Comparison of ENCODE assay signal across 15 cellular contexts in the genomic region with DNA sequence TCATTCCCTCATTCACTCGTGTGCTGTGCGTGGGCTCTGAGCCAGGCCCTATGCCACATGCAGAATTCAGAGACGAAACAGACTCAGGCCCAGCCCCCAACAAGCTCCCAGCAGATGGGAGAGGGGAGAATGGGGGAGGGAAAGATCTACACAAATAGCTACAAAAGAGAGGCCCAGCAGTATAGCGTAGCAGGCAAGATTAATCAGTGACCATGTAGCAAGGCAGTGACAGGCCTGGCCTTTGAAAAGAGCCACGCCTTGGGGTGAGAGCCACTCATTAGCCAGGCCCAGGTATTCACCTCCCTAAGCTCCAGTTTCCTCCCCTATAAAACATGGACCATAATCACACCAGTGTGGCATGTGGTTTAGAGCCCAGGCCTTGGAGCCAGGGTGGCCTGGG. TPM values are rescaled to one million over a fixed set of nuclear protein-coding genes. Genes with fewer than 3 reads are reported as not detected.
DNase-seq lines count a peak whose midpoint lies in the region; ATAC-seq and TF ChIP-seq lines count a peak whose summit lies in the region.
"Had no signal": no experiment of that assay in that cellular context is flagged by ENCODE, and none has a peak within 500 bp of the region (broad histone marks: within the 10 kb centered on the region; RNA-seq: fewer than 3 reads in every experiment).

No MANE protein-coding gene starts in this region.

- H3K79me1 ChIP-seq in trophoblast cell (ENCODE audit: low read length) = peaks cover 8% of the 10 kb centered on the region

- H3K4me3 Mint-ChIP-seq in glutamatergic neuron (ENCODE audit: unreplicated experiment) = no peak overlapping the region
- H3K4me3 Mint-ChIP-seq: activated CD8-positive, alpha-beta T cell treated with anti-CD3 and anti-CD28 coated beads, Interleukin-2, amount 10 ng/mL, durations not matched to agents 7 days and 5 days had no signal

- H3K27me3 Mint-ChIP-seq in glutamatergic neuron (ENCODE audit: unreplicated experiment) = peaks cover 3% of the 10 kb centered on the region

- H3K4me3 ChIP-seq in trophoblast cell (ENCODE audit: low read depth, low read length) (no peak overlapping the region), esophagus squamous epithelium (no peak overlapping the region)

- H3K18ac ChIP-seq in trophoblast cell (ENCODE audit: low read length) = no peak overlapping the region

- no peak overlapping the region for H3K9ac ChIP-seq in trophoblast cell (ENCODE audit: low read length)

- no CpG with 5 or more reads among the region's 5 CpGs for WGBS in trophoblast cell (ENCODE audit: extremely low coverage, insufficient coverage, insufficient read length)
- 52 to 56% methylated on average over 2 of the region's 5 CpGs for WGBS in esophagus squamous epithelium, 2 donors

- no peak overlapping the region for H2AFZ ChIP-seq in trophoblast cell (ENCODE audit: insufficient read depth, low read length, poor library complexity)

- H3K4me2 ChIP-seq in trophoblast cell (ENCODE audit: low read length) = no peak overlapping the region

- H3K23ac ChIP-seq in trophoblast cell (ENCODE audit: low read length) = no peak overlapping the region

- intact Hi-C loops in esophagus squamous epithelium (cut with DNase I) = loop anchor here (10.0 kb wide), 1 partner anchor 640 kb away; no protein-coding TSS in a partner anchor

- H3K9me3 ChIP-seq in trophoblast cell (ENCODE audit: insufficient read depth, low read depth, low read length) (no peaks in the 10 kb centered on the region), esophagus squamous epithelium (no peaks in the 10 kb centered on the region)

- no peak overlapping the region for H2BK12ac ChIP-seq in trophoblast cell (ENCODE audit: low read length)

- no peaks in the 10 kb centered on the region for H3K27me3 ChIP-seq in trophoblast cell (ENCODE audit: insufficient read depth, low read length)
- no peaks in the 10 kb centered on the region for H3K27me3 ChIP-seq in esophagus squamous epithelium

- H4K8ac ChIP-seq in trophoblast cell (ENCODE audit: low read depth, low read length) = no peak overlapping the region

- peak; percentile 14 for ATAC-seq in esophagus mucosa
- ATAC-seq: activated CD8-positive, alpha-beta T cell treated with anti-CD3 and anti-CD28 coated beads, Interleukin-2, amount 10 ng/mL, durations not matched to agents 7 days and 5 days had no signal

- DNase-seq in DMS53 treated with DMSO at 0.1 percent for 48 hours (lab: John Stamatoyannopoulos, UW; ENCODE audit: unreplicated experiment) (peak; percentile 72), NCI-H446 treated with DMSO at 0.1 percent for 48 hours (lab: John Stamatoyannopoulos, UW) (peak; percentile 17), trophoblast cell (no peak), glutamatergic neuron (no peak), esophagus squamous epithelium (lab: John Stamatoyannopoulos, UW) (no peak)
- DNase-seq in activated T-cell treated with anti-CD3 and anti-CD28 coated beads, Interleukin-2, amount 50 U/mL, for 48 hours = no peak
- DNase-seq: activated CD8-positive, alpha-beta T cell treated with anti-CD3 and anti-CD28 coated beads, Interleukin-2, amount 10 ng/mL, durations not matched to agents 7 days and 5 days; activated naive CD4-positive, alpha-beta T cell treated with anti-CD3 and anti-CD28 coated beads, Interleukin-2, amount 50 U/mL, for 16 hours; DMS79 treated with DMSO at 0.1 percent for 48 hours; NK-92 treated with Interleukin-12 subunit alpha and Interleukin-12 subunit beta, amount 100 ng/mL, for 24 hours; T-helper 2 cell had no signal

- H3K4ac ChIP-seq in trophoblast cell (ENCODE audit: low read depth, low read length) = no peak overlapping the region

- peaks cover 3% of the 10 kb centered on the region for H3K9me3 Mint-ChIP-seq in glutamatergic neuron (ENCODE audit: unreplicated experiment)

- H2BK5ac ChIP-seq in trophoblast cell (ENCODE audit: low read depth, low read length, poor library complexity) = no peak overlapping the region

- no peak overlapping the region for H4K12ac ChIP-seq in trophoblast cell (ENCODE audit: low read depth, low read length)

- H3K4me1 Mint-ChIP-seq in glutamatergic neuron (ENCODE audit: low read depth, unreplicated experiment) = peaks cover 3% of the 10 kb centered on the region

- H3K36me3 Mint-ChIP-seq in glutamatergic neuron (ENCODE audit: unreplicated experiment) = peaks cover 5% of the 10 kb centered on the region

- TF ChIP-seq CTCF in glutamatergic neuron (IDR thresholded peaks at IDR 0.05; ENCODE audit: partially characterized antibody, unreplicated experiment) (no peak), esophagus squamous epithelium (IDR thresholded peaks at IDR 0.05) (no peak)

- H3K27ac ChIP-seq in trophoblast cell (ENCODE audit: low read depth, low read length) (no peak overlapping the region), esophagus squamous epithelium (peak overlapping the region in 1 of 4 donors; percentile 30)

- H3K4me1 ChIP-seq in trophoblast cell (ENCODE audit: control insufficient read depth in 1 of 2, insufficient read depth in 2 of 2, low read length in 2 of 2) (peaks cover 16 to 24% of the 10 kb centered on the region in 2 experiments), esophagus squamous epithelium (peaks cover 21 to 41% (median 27%) of the 10 kb centered on the region in 3 donors)

- peaks cover 4% of the 10 kb centered on the region for H3K79me2 ChIP-seq in trophoblast cell (ENCODE audit: control insufficient read depth, insufficient read depth, low read length, poor library complexity)

- no peak overlapping the region for H3K14ac ChIP-seq in trophoblast cell (ENCODE audit: low read length)

- H2BK120ac ChIP-seq in trophoblast cell (ENCODE audit: insufficient read depth, low read length, poor library complexity) = no peak overlapping the region

- H2AK5ac ChIP-seq in trophoblast cell (ENCODE audit: low read length) = no peak overlapping the region

- H3K36me3 ChIP-seq in trophoblast cell (ENCODE audit: control insufficient read depth in 1 of 2, insufficient read depth in 2 of 2, low read length in 2 of 2) = no peaks in the 10 kb centered on the region
- no peaks in the 10 kb centered on the region for H3K36me3 ChIP-seq in esophagus squamous epithelium

- H4K91ac ChIP-seq in trophoblast cell (ENCODE audit: low read depth, low read length) = peak overlapping the region; percentile 42

- H3K27ac Mint-ChIP-seq in glutamatergic neuron (ENCODE audit: unreplicated experiment) = no peak overlapping the region
- H3K27ac Mint-ChIP-seq: activated CD8-positive, alpha-beta T cell treated with anti-CD3 and anti-CD28 coated beads, Interleukin-2, amount 10 ng/mL, durations not matched to agents 7 days and 5 days had no signal

- no peak for TF ChIP-seq POLR2A in esophagus squamous epithelium (IDR thresholded peaks at IDR 0.05)

RNA-seq across cellular contexts. Expression of a gene that starts 16.4 kb away (rescaled TPM):
- total RNA-seq in esophagus mucosa (366 TPM), glutamatergic neuron (ENCODE audit: unreplicated experiment) (0.69 TPM), esophagus squamous epithelium (1,000 to 10,000 TPM in 2 of 4 donors, 100 to 1,000 TPM in 2; 589 to 1,442 (median 1,001) TPM)
- 1,394 and 1,458 TPM in 2 replicates for polyA plus RNA-seq in trophoblast cell (2013)
- total RNA-seq: activated CD8-positive, alpha-beta T cell treated with anti-CD3 and anti-CD28 coated beads, Interleukin-2, amount 10 ng/mL, durations not matched to agents 7 days and 5 days; LHCN-M2 had no signal

RNA-seq across cellular contexts. Expression of a gene that starts 25.8 kb away (rescaled TPM):
- 2,810 TPM for total RNA-seq in esophagus mucosa
- 0.40 and 0.64 TPM in 2 replicates for polyA plus RNA-seq in trophoblast cell (2013)
- total RNA-seq in glutamatergic neuron (ENCODE audit: unreplicated experiment) = not detected
- 1,000 to 10,000 TPM in 3 of 4 donors, 100 to 1,000 TPM in 1; 743 to 2,833 (median 2,484) TPM for total RNA-seq in esophagus squamous epithelium
- total RNA-seq: activated CD8-positive, alpha-beta T cell treated with anti-CD3 and anti-CD28 coated beads, Interleukin-2, amount 10 ng/mL, durations not matched to agents 7 days and 5 days; frontal cortex had no signal

RNA-seq across cellular contexts. Expression of a gene that starts 27.4 kb away (rescaled TPM):
- total RNA-seq in esophagus mucosa = 0.16 TPM
- polyA plus RNA-seq in trophoblast cell (2013) = 0.19 TPM in 2 replicates
- not detected for total RNA-seq in glutamatergic neuron (ENCODE audit: unreplicated experiment)
- under 1 TPM in 2 of 4 donors, not detected in 2; 0.19 to 0.61 TPM for total RNA-seq in esophagus squamous epithelium
- total RNA-seq: activated CD8-positive, alpha-beta T cell treated with anti-CD3 and anti-CD28 coated beads, Interleukin-2, amount 10 ng/mL, durations not matched to agents 7 days and 5 days; frontal cortex; LHCN-M2; pulmonary artery endothelial cell had no signal

RNA-seq across cellular contexts. Expression of a gene that starts 39.1 kb away (rescaled TPM):
- total RNA-seq in esophagus mucosa (44,686 TPM), glutamatergic neuron (ENCODE audit: unreplicated experiment) (not detected), esophagus squamous epithelium (over 10,000 TPM; 27,182 to 79,363 (median 33,601) TPM)
- not detected in 2 replicates for polyA plus RNA-seq in trophoblast cell (2013)
- total RNA-seq: activated CD8-positive, alpha-beta T cell treated with anti-CD3 and anti-CD28 coated beads, Interleukin-2, amount 10 ng/mL, durations not matched to agents 7 days and 5 days; frontal cortex; LHCN-M2; pulmonary artery endothelial cell had no signal

RNA-seq across cellular contexts. Expression of a gene that starts 42.2 kb away (rescaled TPM):
- 5,105 TPM for total RNA-seq in esophagus mucosa
- 12.0 and 12.4 TPM in 2 replicates for polyA plus RNA-seq in trophoblast cell (2013)
- not detected for total RNA-seq in glutamatergic neuron (ENCODE audit: unreplicated experiment)
- 1,000 to 10,000 TPM in 2 of 4 donors, 100 to 1,000 TPM in 2; 115 to 7,717 (median 1,579) TPM for total RNA-seq in esophagus squamous epithelium
- total RNA-seq: activated CD8-positive, alpha-beta T cell treated with anti-CD3 and anti-CD28 coated beads, Interleukin-2, amount 10 ng/mL, durations not matched to agents 7 days and 5 days; frontal cortex; LHCN-M2 had no signal

Comparison
In these comparisons a context has a peak if more than half of its experiments do, and no peak if none do; other contexts are left out.
1. DNase-seq: peak in DMS53 treated with DMSO at 0.1 percent for 48 hours (single experiment) and NCI-H446 treated with DMSO at 0.1 percent for 48 hours (single experiment); none in trophoblast cell (0 of 2), activated T-cell treated with anti-CD3 and anti-CD28 coated beads, Interleukin-2, amount 50 U/mL, for 48 hours (0 of 2), glutamatergic neuron (single experiment) and esophagus squamous epithelium (single experiment).
2. RNA of a gene that starts 16.4 kb away (total RNA-seq): 589 to 1,442 TPM in esophagus squamous epithelium and 366 TPM in esophagus mucosa (single experiment); 0.69 TPM in glutamatergic neuron (single experiment); every median in the first group is over 100 times any median in the second.
3. RNA of a gene that starts 25.8 kb away (total RNA-seq): 2,810 TPM in esophagus mucosa (single experiment) and 743 to 2,833 TPM in esophagus squamous epithelium; not detected in glutamatergic neuron (single experiment); every median in the first group is over 100 times any median in the second.